Comparison of ENCODE assay signal across 25 cellular contexts in the genomic region with DNA sequence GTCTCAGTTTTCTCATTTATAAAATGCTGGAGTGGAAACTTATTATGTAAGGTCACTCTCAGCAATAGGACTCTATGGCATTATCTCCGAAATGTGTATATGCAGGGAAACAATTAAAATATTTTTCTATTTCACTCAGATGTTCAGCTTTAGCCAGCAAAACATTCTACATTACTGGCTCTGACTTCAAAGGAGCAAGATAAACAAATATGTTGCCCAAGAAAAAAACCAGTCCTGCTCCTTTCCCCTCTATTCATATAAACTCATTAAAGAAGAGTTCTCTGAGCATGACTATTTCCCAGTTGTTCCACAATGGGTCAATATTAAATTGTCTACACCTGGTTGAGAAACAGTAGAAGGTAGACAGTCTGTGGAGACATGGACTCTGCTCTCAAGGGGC.
DNase-seq lines count a peak whose midpoint lies in the region; TF ChIP-seq lines count a peak whose summit lies in the region.
"Had no signal": no experiment of that assay in that cellular context is flagged by ENCODE, and none has a peak within 500 bp of the region (broad histone marks: within the 10 kb centered on the region; RNA-seq: fewer than 3 reads in every experiment).

No MANE protein-coding gene starts in this region.

- no peaks in the 10 kb centered on the region for H3F3A ChIP-seq in smooth muscle cell (ENCODE audit: low read depth)

- H3K4me3 ChIP-seq in AG10803 (ENCODE audit: low read length) (no peak overlapping the region), fibroblast of mammary gland (ENCODE audit: control insufficient read depth, low read depth, low read length) (no peak overlapping the region), mesenchymal stem cell (ENCODE audit: insufficient read depth in 1 of 2, low read depth in 1 of 2, low read length in 2 of 2) (no peak overlapping the region), smooth muscle cell (no peak overlapping the region)
- H3K4me3 ChIP-seq: BLaER1, GM23338, SK-N-MC had no signal

- H3K9me3 ChIP-seq in mesenchymal stem cell (ENCODE audit: control insufficient read depth, low read length) (peaks cover 14% of the 10 kb centered on the region), smooth muscle cell (replicated peaks; ENCODE audit: low read depth) (no peaks in the 10 kb centered on the region)
- H3K9me3 ChIP-seq: BLaER1 had no signal

- no peak overlapping the region for H2BK120ac ChIP-seq in mesenchymal stem cell (ENCODE audit: low read depth, low read length)

- no peak overlapping the region for H3K18ac ChIP-seq in mesenchymal stem cell (ENCODE audit: low read depth in 1 of 2, low read length in 2 of 2)

- H3K79me2 ChIP-seq in smooth muscle cell (ENCODE audit: low read depth), result no peaks in the 10 kb centered on the region

- H2AK5ac ChIP-seq in mesenchymal stem cell (ENCODE audit: low read length, severe bottlenecking), result peak overlapping the region; percentile 71

- H3K4ac ChIP-seq in mesenchymal stem cell (ENCODE audit: low read depth in 1 of 2, low read length in 2 of 2), result no peak overlapping the region

- H4K91ac ChIP-seq in mesenchymal stem cell (ENCODE audit: low read length), result no peak overlapping the region

- H2BK12ac ChIP-seq in mesenchymal stem cell (ENCODE audit: low read length in 2 of 2), result no peak overlapping the region

- no peaks in the 10 kb centered on the region for H4K20me1 ChIP-seq in smooth muscle cell (ENCODE audit: low read depth)
- H4K20me1 ChIP-seq: BLaER1 had no signal

- H3K9ac ChIP-seq in mesenchymal stem cell (ENCODE audit: low read length) (no peak overlapping the region), smooth muscle cell (ENCODE audit: low read depth) (no peak overlapping the region)
- H3K9ac ChIP-seq: BLaER1 had no signal

- H2BK15ac ChIP-seq in mesenchymal stem cell (ENCODE audit: low read depth, poor library complexity, severe bottlenecking), result no peak overlapping the region

- H3K9me3 Mint-ChIP-seq in mesothelial cell of epicardium, result peaks cover 12% of the 10 kb centered on the region

- TF ChIP-seq CTCF in AG10803 (conservative IDR thresholded peaks at IDR 0.05; ENCODE audit: low read length) (no peak), VCaP (conservative IDR thresholded peaks at IDR 0.05) (no peak), fibroblast of mammary gland (conservative IDR thresholded peaks at IDR 0.05; ENCODE audit: control insufficient read depth, insufficient read depth, low read depth, low read length) (no peak), mesothelial cell of epicardium (IDR thresholded peaks at IDR 0.05; ENCODE audit: unreplicated experiment) (no peak), smooth muscle cell (IDR thresholded peaks at IDR 0.05; ENCODE audit: borderline replicate concordance, insufficient read depth, poor library complexity, severe bottlenecking) (no peak)

- H3K27me3 ChIP-seq in mesenchymal stem cell (ENCODE audit: control insufficient read depth in 1 of 2, insufficient read depth in 1 of 2, low read length in 2 of 2) (no peaks in the 10 kb centered on the region), smooth muscle cell (ENCODE audit: low read depth) (no peaks in the 10 kb centered on the region)
- H3K27me3 ChIP-seq: BLaER1 had no signal

- no peak overlapping the region for H4K8ac ChIP-seq in mesenchymal stem cell (ENCODE audit: low read length)

- peaks cover 12% of the 10 kb centered on the region for H3K27me3 Mint-ChIP-seq in mesothelial cell of epicardium (ENCODE audit: low read depth)
- H3K27me3 Mint-ChIP-seq: CD4-positive, alpha-beta T cell had no signal

- no peak overlapping the region for H3K14ac ChIP-seq in mesenchymal stem cell (ENCODE audit: low read length in 2 of 2)

- DNase-seq in AG10803 (ENCODE audit: low read depth) (peak; percentile 41), fibroblast of mammary gland (ENCODE audit: low read depth) (peak; percentile 19), mesenchymal stem cell (no peak), dedifferentiated amniotic fluid mesenchymal stem cell (ENCODE audit: extremely low spot score) (no peak), mesothelial cell of epicardium (ENCODE audit: low spot score in 2 of 2, unreplicated experiment in 2 of 2) (no peak), smooth muscle cell (lab: John Stamatoyannopoulos, UW; ENCODE audit: unreplicated experiment) (no peak)
- DNase-seq: 8988T; ACHN; CD4-positive, alpha-beta T cell; COR-L47; DMS53; H9; KG1; NCI-H1092; NCI-H1417 treated with DMSO at 0.1 percent for 48 hours; NCI-H1694 treated with DMSO at 0.1 percent for 48 hours; NCI-H2081; NCI-H2227 treated with DMSO at 0.1 percent for 48 hours; NCI-H526 treated with DMSO at 0.1 percent for 48 hours; SHP77 treated with DMSO at 0.1 percent for 48 hours had no signal

- 94% methylated on average over 1 of the region's 1 CpG for WGBS in mesenchymal stem cell
- 86% methylated on average over 1 of the region's 1 CpG for WGBS in smooth muscle cell (ENCODE audit: low lambda C conversion rate)

- H3K36me3 Mint-ChIP-seq in mesothelial cell of epicardium, result no peaks in the 10 kb centered on the region

- peak overlapping the region; percentile 20; the same call in 1 of the 2 replicates for H3K27ac ChIP-seq in VCaP
- H3K27ac ChIP-seq in mesenchymal stem cell (ENCODE audit: low read length, poor library complexity, severe bottlenecking), result peak overlapping the region; percentile 28
- H3K27ac ChIP-seq in smooth muscle cell (ENCODE audit: low read depth), result no peak overlapping the region
- H3K27ac ChIP-seq: BLaER1, SK-N-MC had no signal

- no peaks in the 10 kb centered on the region for H3K36me3 ChIP-seq in mesenchymal stem cell (ENCODE audit: control insufficient read depth in 1 of 2, insufficient read depth in 2 of 2, low read depth in 1 of 2, low read length in 2 of 2)
- no peaks in the 10 kb centered on the region for H3K36me3 ChIP-seq in smooth muscle cell (ENCODE audit: low read depth)
- H3K36me3 ChIP-seq: BLaER1 had no signal

- H3K4me3 Mint-ChIP-seq in mesothelial cell of epicardium, result no peak overlapping the region
- H3K4me3 Mint-ChIP-seq: CD4-positive, alpha-beta T cell; GM23338; H9; HFFc6 had no signal

- H2BK5ac ChIP-seq in mesenchymal stem cell (ENCODE audit: low read depth, low read length, poor library complexity, severe bottlenecking), result no peak overlapping the region

- no peak overlapping the region for H3K27ac Mint-ChIP-seq in mesothelial cell of epicardium
- H3K27ac Mint-ChIP-seq: CD4-positive, alpha-beta T cell; GM23338; H9; HFFc6 had no signal

- no peaks in the 10 kb centered on the region for H3K79me1 ChIP-seq in mesenchymal stem cell (replicated peaks; ENCODE audit: low read length, poor library complexity, severe bottlenecking)

- no peaks in the 10 kb centered on the region for H3K4me1 ChIP-seq in mesenchymal stem cell (ENCODE audit: control insufficient read depth, insufficient read depth, low read depth, low read length)
- H3K4me1 ChIP-seq in smooth muscle cell (ENCODE audit: low read depth), result no peaks in the 10 kb centered on the region
- H3K4me1 ChIP-seq: BLaER1 had no signal

- H3K4me2 ChIP-seq in mesenchymal stem cell (ENCODE audit: low read length, poor library complexity, severe bottlenecking) (no peak overlapping the region), smooth muscle cell (no peak overlapping the region)
- H3K4me2 ChIP-seq: BLaER1, GM23338 had no signal

- H2AFZ ChIP-seq in mesenchymal stem cell (ENCODE audit: low read depth, low read length) (no peak overlapping the region), smooth muscle cell (ENCODE audit: low read depth) (no peak overlapping the region)
- H2AFZ ChIP-seq: GM23338 had no signal

- H3K23ac ChIP-seq in mesenchymal stem cell (ENCODE audit: low read length in 2 of 2), result no peak overlapping the region

- peaks cover 4% of the 10 kb centered on the region for H3K4me1 Mint-ChIP-seq in mesothelial cell of epicardium

Comparison
In these comparisons a context has a peak if more than half of its experiments do, and no peak if none do; other contexts are left out.
1. DNase-seq: peak in AG10803 (single experiment) and fibroblast of mammary gland (single experiment); none in mesenchymal stem cell (single experiment), dedifferentiated amniotic fluid mesenchymal stem cell (single experiment), mesothelial cell of epicardium (0 of 2) and smooth muscle cell (single experiment).